8 cellular contexts compared by ENCODE assay signal in the genomic region with DNA sequence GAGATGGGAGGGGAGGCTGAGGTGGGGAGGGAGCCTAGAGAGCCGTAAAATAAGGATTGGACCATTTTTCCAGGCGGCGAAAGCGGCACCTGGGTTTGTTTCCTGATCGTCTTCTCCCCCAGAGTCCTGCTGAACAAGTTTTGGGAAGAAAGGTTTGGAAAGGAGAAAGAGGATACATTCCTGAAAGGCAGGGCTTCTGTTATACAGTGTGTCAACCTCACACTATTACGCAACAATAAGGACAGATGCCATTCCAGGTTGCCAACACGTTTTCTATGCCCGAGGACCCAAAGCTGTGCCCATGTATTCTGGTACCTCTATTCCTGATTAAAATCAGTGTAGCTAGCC. TPM values are rescaled to one million over a fixed set of nuclear protein-coding genes. Genes with fewer than 3 reads are reported as not detected.
A peak's percentile ranks its signal among the peaks of the same experiment; 100 is the strongest.
DNase-seq lines count a peak whose midpoint lies in the region; TF ChIP-seq lines count a peak whose summit lies in the region.

No MANE protein-coding gene starts in this region.

- no peak for TF ChIP-seq POLR2A in Peyer's patch (IDR thresholded peaks at IDR 0.05)

- H3K9me3 ChIP-seq in Peyer's patch = no peaks in the 10 kb centered on the region

- peak overlapping the region; percentile 99 for H3K4me3 ChIP-seq in GM12875 (ENCODE audit: low read depth, low read length)
- H3K4me3 ChIP-seq in Peyer's patch = peak overlapping the region; percentile 82 to 90 (median 84)
- peak overlapping the region; percentile 78 for H3K4me3 ChIP-seq in fibroblast of the aortic adventitia (ENCODE audit: low read depth, low read length)
- H3K4me3 ChIP-seq in retinal pigment epithelial cell (ENCODE audit: low read length) = peak overlapping the region; percentile 78

- H3K36me3 ChIP-seq in Peyer's patch = no peaks in the 10 kb centered on the region

- TF ChIP-seq CTCF in GM12875 (IDR thresholded peaks at IDR 0.05; ENCODE audit: borderline replicate concordance, insufficient read depth, low read depth, low read length) = no peak
- no peak for TF ChIP-seq CTCF in Peyer's patch (IDR thresholded peaks at IDR 0.05)
- TF ChIP-seq CTCF in fibroblast of the aortic adventitia (IDR thresholded peaks at IDR 0.05; ENCODE audit: insufficient read depth, low read length) = no peak
- TF ChIP-seq CTCF in retinal pigment epithelial cell (conservative IDR thresholded peaks at IDR 0.05; ENCODE audit: low read depth, low read length) = no peak

- peaks cover 0 to 19% (median 0%) of the 10 kb centered on the region in 4 donors for H3K4me1 ChIP-seq in Peyer's patch

- DNase-seq in Peyer's patch (no peak), fibroblast of the aortic adventitia (ENCODE audit: low read depth) (no peak), retinal pigment epithelial cell (ENCODE audit: low read depth) (no peak), epidermal melanocyte (ENCODE audit: insufficient read length, low spot score) (no peak), OCI-M2 (lab: John Stamatoyannopoulos, UW; ENCODE audit: unreplicated experiment) (no peak)
- DNase-seq in central memory CD4-positive, alpha-beta T cell = no peak
- no peak for DNase-seq in stimulated activated naive CD4-positive, alpha-beta T cell treated with Interleukin-2 at 50 U/mL for 16 hours (lab: John Stamatoyannopoulos, UW)

- no peaks in the 10 kb centered on the region for H3K27me3 ChIP-seq in Peyer's patch

- H3K27ac ChIP-seq in Peyer's patch = peak overlapping the region; percentile 81 to 92 (median 90)

RNA-seq across cellular contexts. Expression of a gene that starts 0.7 kb away (rescaled TPM):
- total RNA-seq in Peyer's patch = 10 to 100 TPM; 15.3 to 49.5 (median 35.3) TPM
- total RNA-seq in fibroblast of the aortic adventitia (ENCODE audit: low replicate concordance) = 30.9 and 92.7 TPM in 2 replicates

RNA-seq across cellular contexts. Expression of a gene that starts 53.3 kb away (rescaled TPM):
- total RNA-seq in Peyer's patch (under 1 TPM in 1 of 4 donors, not detected in 3; 0.40 TPM), fibroblast of the aortic adventitia (ENCODE audit: low replicate concordance) (4.1 and 19.3 TPM in 2 replicates)
